Comparison of ENCODE assay signal across 2 cellular contexts in the genomic region with DNA sequence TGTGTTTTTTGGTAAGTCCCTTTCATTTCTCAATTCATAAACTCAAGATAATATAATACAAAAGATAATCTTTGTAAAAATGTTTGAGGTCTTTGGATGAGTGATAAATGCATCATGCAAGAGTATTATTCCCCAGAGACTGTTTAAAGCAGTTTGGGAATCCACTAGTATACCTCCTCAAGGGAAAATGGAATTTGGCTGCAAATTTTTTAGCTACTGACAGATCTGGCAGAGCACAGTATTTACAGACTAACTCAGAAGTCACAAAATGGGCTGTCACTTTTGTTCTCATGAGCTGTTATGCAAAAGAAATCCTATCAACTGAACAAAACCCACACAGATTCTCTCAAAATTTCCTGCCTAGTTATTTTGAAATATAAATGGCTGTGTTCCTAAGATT.
TF ChIP-seq lines count a peak whose summit lies in the region.

No MANE protein-coding gene starts in this region.

TF ChIP-seq in SK-N-SH, 30 proteins besides CTCF, POLR2A, EP300 and RAD21:
- TF ChIP-seq, protein P1, sequence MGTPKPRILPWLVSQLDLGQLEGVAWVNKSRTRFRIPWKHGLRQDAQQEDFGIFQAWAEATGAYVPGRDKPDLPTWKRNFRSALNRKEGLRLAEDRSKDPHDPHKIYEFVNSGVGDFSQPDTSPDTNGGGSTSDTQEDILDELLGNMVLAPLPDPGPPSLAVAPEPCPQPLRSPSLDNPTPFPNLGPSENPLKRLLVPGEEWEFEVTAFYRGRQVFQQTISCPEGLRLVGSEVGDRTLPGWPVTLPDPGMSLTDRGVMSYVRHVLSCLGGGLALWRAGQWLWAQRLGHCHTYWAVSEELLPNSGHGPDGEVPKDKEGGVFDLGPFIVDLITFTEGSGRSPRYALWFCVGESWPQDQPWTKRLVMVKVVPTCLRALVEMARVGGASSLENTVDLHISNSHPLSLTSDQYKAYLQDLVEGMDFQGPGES (IDR thresholded peaks at IDR 0.05; ENCODE audit: low read depth, low read length): no peak
- TF ChIP-seq GABPA (IDR thresholded peaks at IDR 0.05; ENCODE audit: low read depth) (no peak), TEAD4 (IDR thresholded peaks at IDR 0.05; ENCODE audit: borderline replicate concordance, insufficient read depth) (no peak), FOXM1 (IDR thresholded peaks at IDR 0.05; ENCODE audit: low read depth) (no peak), JUND (IDR thresholded peaks at IDR 0.05) (no peak), TCF12 (IDR thresholded peaks at IDR 0.05) (no peak), RXRA (IDR thresholded peaks at IDR 0.05; ENCODE audit: borderline replicate concordance, low read depth) (no peak), NFIC (IDR thresholded peaks at IDR 0.05; ENCODE audit: borderline replicate concordance) (no peak), SIN3A (IDR thresholded peaks at IDR 0.05; ENCODE audit: borderline replicate concordance, low read depth, low read length) (no peak), MXI1 (IDR thresholded peaks at IDR 0.05; ENCODE audit: low read depth, low read length) (no peak)
- TF ChIP-seq, protein P2, sequence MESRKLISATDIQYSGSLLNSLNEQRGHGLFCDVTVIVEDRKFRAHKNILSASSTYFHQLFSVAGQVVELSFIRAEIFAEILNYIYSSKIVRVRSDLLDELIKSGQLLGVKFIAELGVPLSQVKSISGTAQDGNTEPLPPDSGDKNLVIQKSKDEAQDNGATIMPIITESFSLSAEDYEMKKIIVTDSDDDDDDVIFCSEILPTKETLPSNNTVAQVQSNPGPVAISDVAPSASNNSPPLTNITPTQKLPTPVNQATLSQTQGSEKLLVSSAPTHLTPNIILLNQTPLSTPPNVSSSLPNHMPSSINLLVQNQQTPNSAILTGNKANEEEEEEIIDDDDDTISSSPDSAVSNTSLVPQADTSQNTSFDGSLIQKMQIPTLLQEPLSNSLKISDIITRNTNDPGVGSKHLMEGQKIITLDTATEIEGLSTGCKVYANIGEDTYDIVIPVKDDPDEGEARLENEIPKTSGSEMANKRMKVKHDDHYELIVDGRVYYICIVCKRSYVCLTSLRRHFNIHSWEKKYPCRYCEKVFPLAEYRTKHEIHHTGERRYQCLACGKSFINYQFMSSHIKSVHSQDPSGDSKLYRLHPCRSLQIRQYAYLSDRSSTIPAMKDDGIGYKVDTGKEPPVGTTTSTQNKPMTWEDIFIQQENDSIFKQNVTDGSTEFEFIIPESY (IDR thresholded peaks at IDR 0.05; ENCODE audit: borderline replicate concordance, low read depth): no peak
- TF ChIP-seq, protein P3, sequence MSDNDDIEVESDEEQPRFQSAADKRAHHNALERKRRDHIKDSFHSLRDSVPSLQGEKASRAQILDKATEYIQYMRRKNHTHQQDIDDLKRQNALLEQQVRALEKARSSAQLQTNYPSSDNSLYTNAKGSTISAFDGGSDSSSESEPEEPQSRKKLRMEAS (IDR thresholded peaks at IDR 0.05; ENCODE audit: low read depth): no peak
- TF ChIP-seq, protein P4, sequence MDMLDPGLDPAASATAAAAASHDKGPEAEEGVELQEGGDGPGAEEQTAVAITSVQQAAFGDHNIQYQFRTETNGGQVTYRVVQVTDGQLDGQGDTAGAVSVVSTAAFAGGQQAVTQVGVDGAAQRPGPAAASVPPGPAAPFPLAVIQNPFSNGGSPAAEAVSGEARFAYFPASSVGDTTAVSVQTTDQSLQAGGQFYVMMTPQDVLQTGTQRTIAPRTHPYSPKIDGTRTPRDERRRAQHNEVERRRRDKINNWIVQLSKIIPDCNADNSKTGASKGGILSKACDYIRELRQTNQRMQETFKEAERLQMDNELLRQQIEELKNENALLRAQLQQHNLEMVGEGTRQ (IDR thresholded peaks at IDR 0.05; ENCODE audit: borderline replicate concordance, low read depth, low read length): no peak
- TF ChIP-seq, protein P5, sequence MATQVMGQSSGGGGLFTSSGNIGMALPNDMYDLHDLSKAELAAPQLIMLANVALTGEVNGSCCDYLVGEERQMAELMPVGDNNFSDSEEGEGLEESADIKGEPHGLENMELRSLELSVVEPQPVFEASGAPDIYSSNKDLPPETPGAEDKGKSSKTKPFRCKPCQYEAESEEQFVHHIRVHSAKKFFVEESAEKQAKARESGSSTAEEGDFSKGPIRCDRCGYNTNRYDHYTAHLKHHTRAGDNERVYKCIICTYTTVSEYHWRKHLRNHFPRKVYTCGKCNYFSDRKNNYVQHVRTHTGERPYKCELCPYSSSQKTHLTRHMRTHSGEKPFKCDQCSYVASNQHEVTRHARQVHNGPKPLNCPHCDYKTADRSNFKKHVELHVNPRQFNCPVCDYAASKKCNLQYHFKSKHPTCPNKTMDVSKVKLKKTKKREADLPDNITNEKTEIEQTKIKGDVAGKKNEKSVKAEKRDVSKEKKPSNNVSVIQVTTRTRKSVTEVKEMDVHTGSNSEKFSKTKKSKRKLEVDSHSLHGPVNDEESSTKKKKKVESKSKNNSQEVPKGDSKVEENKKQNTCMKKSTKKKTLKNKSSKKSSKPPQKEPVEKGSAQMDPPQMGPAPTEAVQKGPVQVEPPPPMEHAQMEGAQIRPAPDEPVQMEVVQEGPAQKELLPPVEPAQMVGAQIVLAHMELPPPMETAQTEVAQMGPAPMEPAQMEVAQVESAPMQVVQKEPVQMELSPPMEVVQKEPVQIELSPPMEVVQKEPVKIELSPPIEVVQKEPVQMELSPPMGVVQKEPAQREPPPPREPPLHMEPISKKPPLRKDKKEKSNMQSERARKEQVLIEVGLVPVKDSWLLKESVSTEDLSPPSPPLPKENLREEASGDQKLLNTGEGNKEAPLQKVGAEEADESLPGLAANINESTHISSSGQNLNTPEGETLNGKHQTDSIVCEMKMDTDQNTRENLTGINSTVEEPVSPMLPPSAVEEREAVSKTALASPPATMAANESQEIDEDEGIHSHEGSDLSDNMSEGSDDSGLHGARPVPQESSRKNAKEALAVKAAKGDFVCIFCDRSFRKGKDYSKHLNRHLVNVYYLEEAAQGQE (IDR thresholded peaks at IDR 0.05; ENCODE audit: low read depth, low read length): no peak

TF ChIP-seq in SK-N-SH treated with all-trans-retinoic acid at 6 μM for 48 hours, 23 proteins besides CTCF, POLR2A, EP300 and RAD21 (continued from another document):
- TF ChIP-seq, protein P6, sequence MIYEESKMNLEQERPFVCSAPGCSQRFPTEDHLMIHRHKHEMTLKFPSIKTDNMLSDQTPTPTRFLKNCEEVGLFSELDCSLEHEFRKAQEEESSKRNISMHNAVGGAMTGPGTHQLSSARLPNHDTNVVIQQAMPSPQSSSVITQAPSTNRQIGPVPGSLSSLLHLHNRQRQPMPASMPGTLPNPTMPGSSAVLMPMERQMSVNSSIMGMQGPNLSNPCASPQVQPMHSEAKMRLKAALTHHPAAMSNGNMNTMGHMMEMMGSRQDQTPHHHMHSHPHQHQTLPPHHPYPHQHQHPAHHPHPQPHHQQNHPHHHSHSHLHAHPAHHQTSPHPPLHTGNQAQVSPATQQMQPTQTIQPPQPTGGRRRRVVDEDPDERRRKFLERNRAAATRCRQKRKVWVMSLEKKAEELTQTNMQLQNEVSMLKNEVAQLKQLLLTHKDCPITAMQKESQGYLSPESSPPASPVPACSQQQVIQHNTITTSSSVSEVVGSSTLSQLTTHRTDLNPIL (CRISPR knock-in tag; IDR thresholded peaks at IDR 0.05; ENCODE audit: low read depth): no peak
- TF ChIP-seq ESRRG (CRISPR knock-in tag; IDR thresholded peaks at IDR 0.05) (no peak), TCF4 (CRISPR knock-in tag; IDR thresholded peaks at IDR 0.05; ENCODE audit: borderline replicate concordance) (no peak), ZNF70 (CRISPR knock-in tag; IDR thresholded peaks at IDR 0.05) (no peak), ZNF8 (CRISPR knock-in tag; IDR thresholded peaks at IDR 0.05) (no peak)
